In genomic region chr16:20883554-20884239, GRCh38 we compare ENCODE assay signal across 11 cellular contexts. TPM values are rescaled to one million over a fixed set of nuclear protein-coding genes. Genes with fewer than 3 reads are reported as not detected.
A peak's percentile ranks its signal among the peaks of the same experiment; 100 is the strongest.
DNase-seq lines count a peak whose midpoint lies in the region; TF ChIP-seq lines count a peak whose summit lies in the region.
"Had no signal": no experiment of that assay in that cellular context is flagged by ENCODE, and none has a peak within 500 bp of the region (broad histone marks: within the 10 kb centered on the region; RNA-seq: fewer than 3 reads in every experiment).

No MANE protein-coding gene starts in this region.

- H3K9ac ChIP-seq in smooth muscle cell (ENCODE audit: low read depth) = no peak overlapping the region

- TF ChIP-seq CTCF in DOHH2 (IDR thresholded peaks at IDR 0.05; ENCODE audit: low read depth, low read length, poor library complexity, severe bottlenecking) = no peak
- no peak for TF ChIP-seq CTCF in PC-9 (conservative IDR thresholded peaks at IDR 0.05)
- TF ChIP-seq CTCF in left ventricle myocardium inferior (IDR thresholded peaks at IDR 0.05; ENCODE audit: borderline replicate concordance) = no peak
- TF ChIP-seq CTCF in smooth muscle cell (IDR thresholded peaks at IDR 0.05; ENCODE audit: borderline replicate concordance, insufficient read depth, poor library complexity, severe bottlenecking) = no peak
- TF ChIP-seq CTCF in GM20000 (IDR thresholded peaks at IDR 0.05; ENCODE audit: extremely low read depth, missing control alignments) = no peak

- no TSS peak for BruUV-seq in PC-9 (replicated peaks; lab: Mats Ljungman, UMichigan)

- 0 out of 2 replicates have a peak overlapping the region, but pooled peaks have one; percentile 1 for H3K4me2 ChIP-seq in DOHH2 (ENCODE audit: low read length)
- 0 out of 2 replicates have a peak overlapping the region, but pooled peaks have one; percentile 6 for H3K4me2 ChIP-seq in PC-9
- peak overlapping the region; percentile 69 for H3K4me2 ChIP-seq in smooth muscle cell

- H3K27ac ChIP-seq in DOHH2 (ENCODE audit: low read depth, low read length) (no peak overlapping the region), PC-9 (no peak overlapping the region), left ventricle myocardium inferior (replicated peaks) (peak overlapping the region; percentile 69), smooth muscle cell (ENCODE audit: low read depth) (peak overlapping the region; percentile 50)
- H3K27ac ChIP-seq: epithelial cell of prostate had no signal

- H3K9me3 ChIP-seq in DOHH2 (ENCODE audit: control insufficient read depth, insufficient read depth, low read length) (no peaks in the 10 kb centered on the region), PC-9 (ENCODE audit: insufficient read depth, low read depth) (no peaks in the 10 kb centered on the region; the same call in 1 of the 2 replicates), left ventricle myocardium inferior (replicated peaks) (no peaks in the 10 kb centered on the region), smooth muscle cell (replicated peaks; ENCODE audit: low read depth) (no peaks in the 10 kb centered on the region)

- H3K36me3 ChIP-seq in DOHH2 (ENCODE audit: control insufficient read depth, low read length) (no peaks in the 10 kb centered on the region), PC-9 (ENCODE audit: low read depth) (0 out of 2 replicates have a peak, but pooled peaks cover 10% of the 10 kb centered on the region), left ventricle myocardium inferior (no peaks in the 10 kb centered on the region), smooth muscle cell (ENCODE audit: low read depth) (no peaks in the 10 kb centered on the region)

- H2AFZ ChIP-seq in PC-9 (no peak overlapping the region), smooth muscle cell (ENCODE audit: low read depth) (no peak overlapping the region)

- CTCF ChIA-PET in PC-9 (lab: Charles Lee) = no interaction called here

- intact Hi-C loops in PC-9 (cut with micrococcal nuclease; ENCODE audit: unreplicated experiment) (no loop called here), left ventricle myocardium inferior (cut with micrococcal nuclease) (no loop called here)

- no peaks in the 10 kb centered on the region for H3F3A ChIP-seq in DOHH2 (ENCODE audit: control insufficient read depth, insufficient read depth)
- peaks cover 17% of the 10 kb centered on the region for H3F3A ChIP-seq in PC-9 (ENCODE audit: insufficient read depth, low read depth)
- H3F3A ChIP-seq in smooth muscle cell (ENCODE audit: low read depth) = peaks cover 8% of the 10 kb centered on the region

- H3K4me1 ChIP-seq in DOHH2 (ENCODE audit: control insufficient read depth, low read length) (peaks cover 12% of the 10 kb centered on the region), PC-9 (replicated peaks; ENCODE audit: insufficient read depth) (peaks cover 29% of the 10 kb centered on the region), left ventricle myocardium inferior (peaks cover 82% of the 10 kb centered on the region), smooth muscle cell (ENCODE audit: low read depth) (peaks cover 19% of the 10 kb centered on the region)

- 20% methylated on average over 5 of the region's 5 CpGs for WGBS in smooth muscle cell (ENCODE audit: low lambda C conversion rate)

- H4K20me1 ChIP-seq in DOHH2 (ENCODE audit: control insufficient read depth, insufficient read depth, low read depth, low read length) = no peaks in the 10 kb centered on the region
- peaks cover 9% of the 10 kb centered on the region for H4K20me1 ChIP-seq in PC-9 (ENCODE audit: insufficient read depth)
- peaks cover 97% of the 10 kb centered on the region for H4K20me1 ChIP-seq in smooth muscle cell (ENCODE audit: low read depth)

- POLR2A ChIA-PET in PC-9 (lab: Charles Lee; ENCODE audit: unreplicated experiment) = interaction anchor here (0.6 kb wide), 1 partner anchor 30 kb away, joined by 12 read pairs; no protein-coding TSS in a partner anchor

- H3K27me3 ChIP-seq in DOHH2 (ENCODE audit: control insufficient read depth, low read length) (no peaks in the 10 kb centered on the region), PC-9 (ENCODE audit: insufficient read depth, low read depth) (no peaks in the 10 kb centered on the region), left ventricle myocardium inferior (ENCODE audit: low read depth) (no peaks in the 10 kb centered on the region), smooth muscle cell (ENCODE audit: low read depth) (no peaks in the 10 kb centered on the region)

- DNase-seq in PC-9 = no peak
- no peak for DNase-seq in left ventricle myocardium inferior
- no peak for DNase-seq in smooth muscle cell (lab: John Stamatoyannopoulos, UW; ENCODE audit: unreplicated experiment)
- no peak for DNase-seq in HUDEP-2 (lab: John Stamatoyannopoulos, UW; ENCODE audit: unreplicated experiment in 76 of 76)
- DNase-seq in OCI-M2 (lab: John Stamatoyannopoulos, UW; ENCODE audit: unreplicated experiment) = no peak
- no peak for DNase-seq in GM20000 (ENCODE audit: low spot score)
- DNase-seq: activated effector memory CD4-positive, alpha-beta T cell treated with anti-CD3 and anti-CD28 coated beads, Interleukin-2, amount 50 U/mL, for 16 hours; central memory CD4-positive, alpha-beta T cell; H9 had no signal

- H3K4me3 ChIP-seq in DOHH2 (ENCODE audit: low read length) = no peak overlapping the region
- no peak overlapping the region for H3K4me3 ChIP-seq in PC-9
- no peak overlapping the region for H3K4me3 ChIP-seq in left ventricle myocardium inferior
- H3K4me3 ChIP-seq in smooth muscle cell = no peak overlapping the region

- no peaks in the 10 kb centered on the region for H3K9me2 ChIP-seq in DOHH2 (replicated peaks; ENCODE audit: control insufficient read depth, low read length)
- no peaks in the 10 kb centered on the region for H3K9me2 ChIP-seq in PC-9 (ENCODE audit: insufficient read depth)

- peaks cover under 1% of the 10 kb centered on the region; the same call in 1 of the 2 replicates for H3K79me2 ChIP-seq in DOHH2 (ENCODE audit: control insufficient read depth, low read length)
- H3K79me2 ChIP-seq in PC-9 (ENCODE audit: low read depth) = peaks cover 78% of the 10 kb centered on the region
- peaks cover 73% of the 10 kb centered on the region for H3K79me2 ChIP-seq in smooth muscle cell (ENCODE audit: low read depth)

RNA-seq across cellular contexts. Expression of gene DCUN1D3, which starts 16.5 kb away (rescaled TPM):
- total RNA-seq in PC-9 (2021) (11.8 and 14.6 TPM in 2 replicates), left ventricle myocardium inferior (9.8 TPM), smooth muscle cell (36.3 and 37.8 TPM in 2 replicates)
- polyA plus RNA-seq in smooth muscle cell = 12.6 and 13.5 TPM in 2 replicates

RNA-seq across cellular contexts. Expression of gene LYRM1, which starts 16.9 kb away (rescaled TPM):
- total RNA-seq in PC-9 (2021) (32.2 and 51.7 TPM in 2 replicates), left ventricle myocardium inferior (45.4 TPM), smooth muscle cell (10.2 and 18.6 TPM in 2 replicates)
- 11.7 and 15.3 TPM in 2 replicates for polyA plus RNA-seq in smooth muscle cell

Comparison
In these comparisons a context has a peak if more than half of its experiments do, and no peak if none do; other contexts are left out.
1. H3K27ac ChIP-seq: peak in left ventricle myocardium inferior (single experiment) and smooth muscle cell (single experiment); none in DOHH2 (single experiment) and PC-9 (single experiment).
2. H3K4me2 ChIP-seq: peak in every context shown above with its lines; median percentile 69 in smooth muscle cell; 6 in PC-9; 1 in DOHH2.